ENCODE assay signal across 8 cellular contexts in the genomic region with DNA sequence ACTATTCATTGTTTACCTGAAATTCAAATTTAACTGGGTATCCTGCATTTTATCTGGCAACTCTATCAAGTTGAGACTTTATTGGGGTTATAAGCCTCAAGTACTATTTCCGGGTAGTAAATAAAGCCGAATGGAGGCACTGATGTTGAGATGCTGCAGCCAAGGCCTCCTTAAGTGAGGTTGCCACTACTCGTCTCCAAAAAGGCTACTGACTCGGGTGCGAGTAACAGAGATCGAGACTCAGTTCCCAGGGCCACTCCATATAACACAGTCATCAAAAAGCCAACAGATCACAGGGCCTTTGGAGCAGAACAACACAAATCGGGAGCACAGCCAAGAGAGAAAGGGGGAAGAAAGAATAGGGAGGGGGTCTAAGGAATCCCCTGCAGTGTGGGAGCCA. TPM values are rescaled to one million over a fixed set of nuclear protein-coding genes. Genes with fewer than 3 reads are reported as not detected.
DNase-seq lines count a peak whose midpoint lies in the region; ATAC-seq and TF ChIP-seq lines count a peak whose summit lies in the region.

No MANE protein-coding gene starts in this region.

- intact Hi-C loops in body of pancreas (cut with DNase I), result no loop called here

- WGBS in body of pancreas, 2 donors, result 0 to 1% methylated on average over 6 to 7 of the region's 7 CpGs
- 1% methylated on average over 7 of the region's 7 CpGs for WGBS in thymus

- H3K9me3 ChIP-seq in body of pancreas, result no peaks in the 10 kb centered on the region
- H3K9me3 ChIP-seq in thymus (ENCODE audit: control insufficient read depth), result no peaks in the 10 kb centered on the region

- no peak for TF ChIP-seq POLR2A in body of pancreas (IDR thresholded peaks at IDR 0.05)

- POLR2A ChIA-PET in BJ (lab: Charles Lee), result no interaction called here

- peak overlapping the region; percentile 99 to 100 (median 100) for H3K27ac Mint-ChIP-seq in IgD-negative memory B cell

- H3K36me3 ChIP-seq in BJ (ENCODE audit: control insufficient read depth, insufficient read depth, low read length) (peaks cover 3% of the 10 kb centered on the region; the same call in 1 of the 2 replicates), body of pancreas (replicated peaks in 1 of 2; ENCODE audit: insufficient read depth in 1 of 2, low read depth in 2 of 2) (peaks cover 0 to 15% of the 10 kb centered on the region in 2 donors), thymus (ENCODE audit: control insufficient read depth, insufficient read depth) (peaks cover 11% of the 10 kb centered on the region)

- H3K4me1 Mint-ChIP-seq in IgD-negative memory B cell, result peaks cover 37 to 63% (median 50%) of the 10 kb centered on the region in 3 donors

- H3K27me3 ChIP-seq in BJ (ENCODE audit: control insufficient read depth, insufficient read depth, low read length) (no peaks in the 10 kb centered on the region), body of pancreas (no peaks in the 10 kb centered on the region), layer of hippocampus (ENCODE audit: control insufficient read depth, insufficient read depth, low read length) (no peaks in the 10 kb centered on the region), thymus (ENCODE audit: control insufficient read depth, insufficient read depth) (no peaks in the 10 kb centered on the region)

- no peaks in the 10 kb centered on the region for H3K9me3 Mint-ChIP-seq in IgD-negative memory B cell

- DNase-seq in BJ (ENCODE audit: low read depth) (no peak), body of pancreas (no peak), NCI-H1092 (lab: John Stamatoyannopoulos, UW) (no peak), HuH-7 (ENCODE audit: low spot score) (no peak), 8988T (no peak)

- CTCF ChIA-PET in BJ (lab: Yijun Ruan, JAX), result no interaction called here

- peak overlapping the region; percentile 99 to 100 (median 100) for H3K4me3 Mint-ChIP-seq in IgD-negative memory B cell

- H3K4me3 ChIP-seq in BJ (ENCODE audit: low read depth, low read length) (peak overlapping the region; percentile 89), body of pancreas (peak overlapping the region; percentile 75 to 96), thymus (ENCODE audit: low read length) (peak overlapping the region; percentile 80)

- peak; percentile 2 for ATAC-seq in body of pancreas

- H3K36me3 Mint-ChIP-seq in IgD-negative memory B cell, result peaks cover 6% of the 10 kb centered on the region

- peak overlapping the region; percentile 68 to 90 (median 87) for H3K27ac ChIP-seq in body of pancreas
- peak overlapping the region; percentile 83 for H3K27ac ChIP-seq in layer of hippocampus (ENCODE audit: low read depth, low read length)
- peak overlapping the region; percentile 26 for H3K27ac ChIP-seq in thymus (ENCODE audit: low read depth)

- H3K4me1 ChIP-seq in body of pancreas, result peaks cover 41% of the 10 kb centered on the region
- peaks cover 11% of the 10 kb centered on the region for H3K4me1 ChIP-seq in thymus (ENCODE audit: control insufficient read depth, insufficient read depth, low read length)

- H3K27me3 Mint-ChIP-seq in IgD-negative memory B cell, result no peaks in the 10 kb centered on the region

- no peak for TF ChIP-seq CTCF in BJ (IDR thresholded peaks at IDR 0.05; ENCODE audit: insufficient read depth, low read depth, low read length)
- no peak for TF ChIP-seq CTCF in body of pancreas (IDR thresholded peaks at IDR 0.05)

RNA-seq across cellular contexts. Expression of gene COPA, which starts 0.5 kb away (rescaled TPM):
- polyA plus RNA-seq in BJ (2011; rRNA removed) (267 and 304 TPM in 2 replicates), IgD-negative memory B cell (90.2 TPM), thymus (61.5 TPM)
- 227 and 334 TPM in 2 replicates for polyA minus RNA-seq in BJ (2011; rRNA and poly(A)+ RNA removed)
- 10 to 100 TPM; 75.8 to 86.7 TPM for total RNA-seq in body of pancreas

RNA-seq across cellular contexts. Expression of gene NCSTN, which starts 0.7 kb away (rescaled TPM):
- polyA plus RNA-seq in BJ (2011; rRNA removed) (214 and 260 TPM in 2 replicates), IgD-negative memory B cell (66.0 TPM), thymus (40.0 TPM)
- polyA minus RNA-seq in BJ (2011; rRNA and poly(A)+ RNA removed), result 93.8 and 171 TPM in 2 replicates
- total RNA-seq in body of pancreas, result 10 to 100 TPM; 30.7 to 39.2 TPM

RNA-seq across cellular contexts. Expression of gene NHLH1, which starts 24.4 kb away (rescaled TPM):
- polyA plus RNA-seq in BJ (2011; rRNA removed), result 0.13 and 0.20 TPM in 2 replicates
- polyA minus RNA-seq in BJ (2011; rRNA and poly(A)+ RNA removed), result 0.10 and 0.19 TPM in 2 replicates
- not detected for polyA plus RNA-seq in IgD-negative memory B cell
- total RNA-seq in body of pancreas, result not detected
- 0.43 TPM for polyA plus RNA-seq in thymus

RNA-seq across cellular contexts. Expression of gene PEX19, which starts 57.6 kb away (rescaled TPM):
- 52.6 and 69.1 TPM in 2 replicates for polyA plus RNA-seq in BJ (2011; rRNA removed)
- polyA minus RNA-seq in BJ (2011; rRNA and poly(A)+ RNA removed), result 22.1 and 30.3 TPM in 2 replicates
- polyA plus RNA-seq in IgD-negative memory B cell, result 37.8 TPM
- total RNA-seq in body of pancreas, result 10 to 100 TPM; 15.6 to 18.5 TPM
- polyA plus RNA-seq in thymus, result 20.7 TPM

RNA-seq across cellular contexts. Expression of gene VANGL2, which starts 57.8 kb away (rescaled TPM):
- 0.23 and 0.33 TPM in 2 replicates for polyA plus RNA-seq in BJ (2011; rRNA removed)
- 0.10 and 0.14 TPM in 2 replicates for polyA minus RNA-seq in BJ (2011; rRNA and poly(A)+ RNA removed)
- polyA plus RNA-seq in IgD-negative memory B cell, result not detected
- 1 to 10 TPM; 3.6 to 7.8 TPM for total RNA-seq in body of pancreas
- polyA plus RNA-seq in thymus, result 5.6 TPM

Comparison
In these comparisons a context has a peak if more than half of its experiments do, and no peak if none do; other contexts are left out.
1. H3K27ac ChIP-seq: peak in every context shown above with its lines; median percentile 87 in body of pancreas; 83 in layer of hippocampus; 26 in thymus.